20 cellular contexts compared by ENCODE assay signal in genomic region chr2:239160226-239161143, GRCh38.
DNase-seq lines count a peak whose midpoint lies in the region; ATAC-seq and TF ChIP-seq lines count a peak whose summit lies in the region.
"Had no signal": no experiment of that assay in that cellular context is flagged by ENCODE, and none has a peak within 500 bp of the region (broad histone marks: within the 10 kb centered on the region; RNA-seq: fewer than 3 reads in every experiment).

No MANE protein-coding gene starts in this region.

- no peaks in the 10 kb centered on the region for H3K36me3 ChIP-seq in testis (ENCODE audit: low read depth, missing control alignments)

- no peak overlapping the region for H3K4me3 ChIP-seq in testis

- WGBS in testis, 2 donors = 94 to 96% methylated on average over 32 of the region's 32 CpGs

- H3K27ac ChIP-seq in testis = no peak overlapping the region
- H3K27ac ChIP-seq: foreskin keratinocyte had no signal

- no peaks in the 10 kb centered on the region for H3K27me3 ChIP-seq in testis
- H3K27me3 ChIP-seq: foreskin keratinocyte had no signal

- ATAC-seq in left lobe of liver = no peak
- ATAC-seq: activated T-cell treated with anti-CD3 and anti-CD28 coated beads, Interleukin-2, amount 50 U/mL, for 72 hours; CD8-positive, alpha-beta T cell; foreskin keratinocyte; naive thymus-derived CD8-positive, alpha-beta T cell had no signal

- no peak for TF ChIP-seq CTCF in testis (IDR thresholded peaks at IDR 0.05)

- DNase-seq in activated effector memory CD4-positive, alpha-beta T cell treated with anti-CD3 and anti-CD28 coated beads, Interleukin-2, amount 50 U/mL, for 16 hours = peak; percentile 49
- no peak for DNase-seq in activated effector memory CD4-positive, alpha-beta T cell treated with Interleukin-2 at 50 U/mL for 16 hours
- peak; percentile 14 for DNase-seq in RPMI7951 (ENCODE audit: low read depth)
- DNase-seq in left lobe of liver (ENCODE audit: low spot score) = peak; percentile 39
- peak; percentile 11 for DNase-seq in testis
- DNase-seq in cerebellum (ENCODE audit: low spot score) = no peak
- no peak for DNase-seq in NK-92 treated with Interleukin-12 subunit alpha and Interleukin-12 subunit beta, amount 100 ng/mL, for 24 hours (lab: John Stamatoyannopoulos, UW)
- no peak for DNase-seq in NCI-H187 (lab: John Stamatoyannopoulos, UW)
- DNase-seq: activated CD4-positive, alpha-beta T cell treated with anti-CD3 and anti-CD28 coated beads, Interleukin-2, amount 10 ng/mL, durations not matched to agents 7 days and 5 days; activated T-cell treated with anti-CD3 and anti-CD28 coated beads, Interleukin-2, amount 50 U/mL, for 72 hours; amygdala; CD8-positive, alpha-beta T cell; foreskin keratinocyte; H7; mammary epithelial cell; NCI-H1105; NCI-H748 treated with DMSO at 0.1 percent for 48 hours; SK-N-SH; stimulated activated naive CD4-positive, alpha-beta T cell treated with Interleukin-2 at 50 U/mL for 16 hours had no signal

- no peak for TF ChIP-seq POLR2A in testis (IDR thresholded peaks at IDR 0.05)

- H3K4me1 ChIP-seq in testis = no peaks in the 10 kb centered on the region

- no peaks in the 10 kb centered on the region for H3K9me3 ChIP-seq in testis
- H3K9me3 ChIP-seq: SK-N-SH had no signal

- intact Hi-C loops in testis (cut with DNase I; ENCODE audit: low total_unique reads) = no loop called here

Comparison
In these comparisons a context has a peak if more than half of its experiments do, and no peak if none do; other contexts are left out.
1. DNase-seq: peak in activated effector memory CD4-positive, alpha-beta T cell treated with anti-CD3 and anti-CD28 coated beads, Interleukin-2, amount 50 U/mL, for 16 hours (single experiment), RPMI7951 (single experiment), left lobe of liver (single experiment) and testis (single experiment); none in activated effector memory CD4-positive, alpha-beta T cell treated with Interleukin-2 at 50 U/mL for 16 hours (single experiment), cerebellum (single experiment), NK-92 treated with Interleukin-12 subunit alpha and Interleukin-12 subunit beta, amount 100 ng/mL, for 24 hours (single experiment) and NCI-H187 (0 of 2).